In the genomic region with DNA sequence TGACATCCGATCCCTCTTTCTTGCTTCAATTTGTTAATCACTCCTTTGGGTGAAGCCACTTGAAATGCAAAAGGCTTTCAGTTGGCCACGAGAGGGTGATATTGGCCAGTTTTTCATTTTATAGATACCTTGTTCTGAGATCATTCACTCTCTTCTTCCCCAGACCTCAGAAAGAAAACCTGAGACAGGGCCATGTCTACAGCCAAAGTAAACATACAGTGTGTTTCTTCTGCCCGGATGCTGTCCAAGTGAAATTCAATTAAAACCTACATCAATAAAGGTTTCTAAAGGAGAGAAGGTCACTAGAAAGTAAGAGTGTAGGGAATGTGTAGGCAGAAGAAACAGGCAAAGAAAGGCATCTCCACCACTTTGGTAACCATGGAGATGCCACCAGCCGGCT, we compare ENCODE assay signal across 1 cellular context.
TF ChIP-seq lines count a peak whose summit lies in the region.

No MANE protein-coding gene starts in this region.

TF ChIP-seq in GM23338, 12 proteins besides CTCF, POLR2A, EP300 and RAD21 (continued from another document):
- TF ChIP-seq, protein P1, sequence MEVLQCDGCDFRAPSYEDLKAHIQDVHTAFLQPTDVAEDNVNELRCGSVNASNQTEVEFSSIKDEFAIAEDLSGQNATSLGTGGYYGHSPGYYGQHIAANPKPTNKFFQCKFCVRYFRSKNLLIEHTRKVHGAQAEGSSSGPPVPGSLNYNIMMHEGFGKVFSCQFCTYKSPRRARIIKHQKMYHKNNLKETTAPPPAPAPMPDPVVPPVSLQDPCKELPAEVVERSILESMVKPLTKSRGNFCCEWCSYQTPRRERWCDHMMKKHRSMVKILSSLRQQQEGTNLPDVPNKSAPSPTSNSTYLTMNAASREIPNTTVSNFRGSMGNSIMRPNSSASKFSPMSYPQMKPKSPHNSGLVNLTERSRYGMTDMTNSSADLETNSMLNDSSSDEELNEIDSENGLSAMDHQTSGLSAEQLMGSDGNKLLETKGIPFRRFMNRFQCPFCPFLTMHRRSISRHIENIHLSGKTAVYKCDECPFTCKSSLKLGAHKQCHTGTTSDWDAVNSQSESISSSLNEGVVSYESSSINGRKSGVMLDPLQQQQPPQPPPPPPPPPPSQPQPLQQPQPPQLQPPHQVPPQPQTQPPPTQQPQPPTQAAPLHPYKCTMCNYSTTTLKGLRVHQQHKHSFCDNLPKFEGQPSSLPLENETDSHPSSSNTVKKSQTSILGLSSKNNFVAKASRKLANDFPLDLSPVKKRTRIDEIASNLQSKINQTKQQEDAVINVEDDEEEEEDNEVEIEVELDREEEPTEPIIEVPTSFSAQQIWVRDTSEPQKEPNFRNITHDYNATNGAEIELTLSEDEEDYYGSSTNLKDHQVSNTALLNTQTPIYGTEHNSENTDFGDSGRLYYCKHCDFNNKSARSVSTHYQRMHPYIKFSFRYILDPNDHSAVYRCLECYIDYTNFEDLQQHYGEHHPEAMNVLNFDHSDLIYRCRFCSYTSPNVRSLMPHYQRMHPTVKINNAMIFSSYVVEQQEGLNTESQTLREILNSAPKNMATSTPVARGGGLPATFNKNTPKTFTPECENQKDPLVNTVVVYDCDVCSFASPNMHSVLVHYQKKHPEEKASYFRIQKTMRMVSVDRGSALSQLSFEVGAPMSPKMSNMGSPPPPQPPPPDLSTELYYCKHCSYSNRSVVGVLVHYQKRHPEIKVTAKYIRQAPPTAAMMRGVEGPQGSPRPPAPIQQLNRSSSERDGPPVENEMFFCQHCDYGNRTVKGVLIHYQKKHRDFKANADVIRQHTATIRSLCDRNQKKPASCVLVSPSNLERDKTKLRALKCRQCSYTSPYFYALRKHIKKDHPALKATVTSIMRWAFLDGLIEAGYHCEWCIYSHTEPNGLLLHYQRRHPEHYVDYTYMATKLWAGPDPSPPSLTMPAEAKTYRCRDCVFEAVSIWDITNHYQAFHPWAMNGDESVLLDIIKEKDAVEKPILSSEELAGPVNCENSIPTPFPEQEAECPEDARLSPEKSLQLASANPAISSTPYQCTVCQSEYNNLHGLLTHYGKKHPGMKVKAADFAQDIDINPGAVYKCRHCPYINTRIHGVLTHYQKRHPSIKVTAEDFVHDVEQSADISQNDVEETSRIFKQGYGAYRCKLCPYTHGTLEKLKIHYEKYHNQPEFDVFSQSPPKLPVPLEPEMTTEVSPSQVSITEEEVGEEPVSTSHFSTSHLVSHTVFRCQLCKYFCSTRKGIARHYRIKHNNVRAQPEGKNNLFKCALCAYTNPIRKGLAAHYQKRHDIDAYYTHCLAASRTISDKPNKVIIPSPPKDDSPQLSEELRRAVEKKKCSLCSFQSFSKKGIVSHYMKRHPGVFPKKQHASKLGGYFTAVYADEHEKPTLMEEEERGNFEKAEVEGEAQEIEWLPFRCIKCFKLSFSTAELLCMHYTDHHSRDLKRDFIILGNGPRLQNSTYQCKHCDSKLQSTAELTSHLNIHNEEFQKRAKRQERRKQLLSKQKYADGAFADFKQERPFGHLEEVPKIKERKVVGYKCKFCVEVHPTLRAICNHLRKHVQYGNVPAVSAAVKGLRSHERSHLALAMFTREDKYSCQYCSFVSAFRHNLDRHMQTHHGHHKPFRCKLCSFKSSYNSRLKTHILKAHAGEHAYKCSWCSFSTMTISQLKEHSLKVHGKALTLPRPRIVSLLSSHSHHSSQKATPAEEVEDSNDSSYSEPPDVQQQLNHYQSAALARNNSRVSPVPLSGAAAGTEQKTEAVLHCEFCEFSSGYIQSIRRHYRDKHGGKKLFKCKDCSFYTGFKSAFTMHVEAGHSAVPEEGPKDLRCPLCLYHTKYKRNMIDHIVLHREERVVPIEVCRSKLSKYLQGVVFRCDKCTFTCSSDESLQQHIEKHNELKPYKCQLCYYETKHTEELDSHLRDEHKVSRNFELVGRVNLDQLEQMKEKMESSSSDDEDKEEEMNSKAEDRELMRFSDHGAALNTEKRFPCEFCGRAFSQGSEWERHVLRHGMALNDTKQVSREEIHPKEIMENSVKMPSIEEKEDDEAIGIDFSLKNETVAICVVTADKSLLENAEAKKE (CRISPR knock-in tag; IDR thresholded peaks at IDR 0.05): no peak
- TF ChIP-seq REST (IDR thresholded peaks at IDR 0.05; ENCODE audit: unreplicated experiment) (no peak), JUNB (IDR thresholded peaks at IDR 0.05; ENCODE audit: unreplicated experiment) (no peak), EZH2 (IDR thresholded peaks at IDR 0.05; ENCODE audit: low read depth, unreplicated experiment) (no peak), NANOG (IDR thresholded peaks at IDR 0.05; ENCODE audit: borderline replicate concordance) (no peak), ZNF114 (CRISPR knock-in tag; IDR thresholded peaks at IDR 0.05) (no peak), EZH2phosphoT487 (IDR thresholded peaks at IDR 0.05; ENCODE audit: unreplicated experiment) (no peak), ZNF331 (CRISPR knock-in tag; IDR thresholded peaks at IDR 0.05; ENCODE audit: low read depth) (no peak), CREB1 (CRISPR knock-in tag; IDR thresholded peaks at IDR 0.05; ENCODE audit: low read depth) (no peak)
